Comparison of ENCODE assay signal across 2 cellular contexts in the genomic region with DNA sequence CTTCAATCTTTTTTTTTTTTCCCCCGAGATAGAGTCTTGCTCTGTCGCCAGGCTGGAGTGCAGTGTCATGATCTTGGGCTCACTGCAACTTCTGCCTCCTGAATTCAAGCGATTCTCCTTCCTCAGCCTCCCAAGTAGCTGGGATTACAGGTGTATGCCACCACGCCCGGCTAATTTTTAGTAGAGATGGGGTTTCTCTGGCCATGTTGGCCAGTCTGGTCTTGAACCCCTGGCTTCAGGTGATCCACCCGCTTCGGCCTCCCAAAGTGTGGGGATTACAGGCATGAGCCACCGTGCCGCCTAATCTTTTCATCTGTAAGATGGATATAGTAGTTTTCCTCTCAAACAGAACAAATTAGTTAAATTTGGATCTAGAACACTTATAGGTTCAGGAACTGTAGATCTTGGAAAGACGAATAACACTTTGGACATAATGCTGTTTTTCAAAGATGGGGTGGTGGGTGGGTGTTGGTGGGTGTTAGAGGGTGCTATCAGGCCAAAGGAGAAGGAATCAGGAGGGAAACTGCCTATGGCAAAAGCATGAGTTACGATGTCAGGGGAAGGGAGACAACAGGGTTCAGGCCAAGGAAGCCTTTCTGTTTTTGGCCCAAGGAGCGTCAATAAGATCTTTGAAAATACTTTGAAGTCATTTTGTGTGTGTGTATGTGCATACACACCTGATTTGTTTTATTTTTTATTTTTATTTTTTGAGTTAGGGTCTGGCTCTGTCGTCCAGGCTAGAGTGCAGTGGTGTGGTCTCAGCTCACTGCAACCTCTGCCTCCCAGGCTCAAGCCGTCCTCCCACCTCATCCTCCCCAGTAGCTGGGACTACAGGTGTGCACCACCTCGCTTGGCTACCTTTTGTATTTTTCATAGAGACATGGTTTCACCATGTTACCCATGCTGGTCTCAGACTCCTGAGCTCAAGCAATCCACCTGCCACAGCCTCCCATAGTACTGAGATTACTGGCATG.
A peak's percentile ranks its signal among the peaks of the same experiment; 100 is the strongest.
TF ChIP-seq lines count a peak whose summit lies in the region.

No MANE protein-coding gene starts in this region.

TF ChIP-seq in SK-N-SH, 30 proteins besides CTCF, POLR2A, EP300 and RAD21:
- TF ChIP-seq NRF1 (IDR thresholded peaks at IDR 0.05; ENCODE audit: low read depth, low read length) = no peak
- TF ChIP-seq POLR2AphosphoS5 (IDR thresholded peaks at IDR 0.05; ENCODE audit: low read depth, low read length) = peak; percentile 72
- TF ChIP-seq ELF1 (IDR thresholded peaks at IDR 0.05) = no peak
TF ChIP-seq in SK-N-SH: peak in this region for 1.

TF ChIP-seq in H1, 55 proteins besides CTCF, POLR2A, EP300 and RAD21:
- no peak for TF ChIP-seq SP1 (IDR thresholded peaks at IDR 0.05; ENCODE audit: low read depth, low read length)
- TF ChIP-seq POLR2AphosphoS5 (IDR thresholded peaks at IDR 0.05; ENCODE audit: low read depth, low read length) = peak; percentile 82
